9 cellular contexts compared by ENCODE assay signal in the genomic region with DNA sequence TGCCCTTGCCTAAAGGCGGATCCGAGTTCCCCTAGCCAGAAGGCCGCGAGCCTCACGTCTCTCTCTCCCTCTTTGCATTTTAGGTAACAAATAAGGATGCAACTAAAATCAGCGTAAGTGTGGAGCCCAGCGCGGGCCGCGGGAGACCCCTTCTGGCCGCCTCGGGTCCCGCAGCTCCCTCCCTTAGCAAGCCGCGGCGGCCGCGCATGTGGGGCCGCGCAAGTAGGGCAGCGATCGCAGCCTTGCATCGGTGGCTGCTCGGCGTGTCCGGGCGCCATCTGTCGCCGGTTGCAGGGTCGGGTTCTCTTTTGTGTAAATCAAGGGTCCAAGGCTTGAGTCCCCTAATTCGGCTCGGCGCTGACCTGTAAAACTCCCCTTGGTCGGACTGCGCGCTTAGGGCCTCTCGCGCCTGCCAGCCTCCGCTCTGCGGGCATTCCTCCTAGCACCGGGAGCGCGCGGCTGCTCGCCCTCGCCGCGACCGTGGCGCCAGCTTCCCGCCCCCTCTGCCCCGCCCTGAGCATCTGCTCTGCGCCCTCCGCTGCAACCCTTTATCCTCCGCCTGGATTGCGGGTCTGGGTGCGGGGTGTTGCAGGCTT. TPM values are rescaled to one million over a fixed set of nuclear protein-coding genes. Genes with fewer than 3 reads are reported as not detected.
DNase-seq lines count a peak whose midpoint lies in the region; ATAC-seq and TF ChIP-seq lines count a peak whose summit lies in the region.
"Had no signal": no experiment of that assay in that cellular context is flagged by ENCODE, and none has a peak within 500 bp of the region (broad histone marks: within the 10 kb centered on the region; RNA-seq: fewer than 3 reads in every experiment).

No MANE protein-coding gene starts in this region.

- POLR2A ChIA-PET in GM10248 (lab: Yijun Ruan, JAX), result no interaction called here

- H2AFZ ChIP-seq in OCI-LY3 (ENCODE audit: low read depth, low read length) (peak overlapping the region; percentile 59), parathyroid adenoma (peak overlapping the region; percentile 61)

- peak; percentile 62 for ATAC-seq in HG02973 (IDR thresholded peaks at IDR 0.05; ENCODE audit: unreplicated experiment)

- H3K4me1 ChIP-seq in OCI-LY3 (ENCODE audit: low read length) (no peaks in the 10 kb centered on the region), parathyroid adenoma (peaks cover 8% of the 10 kb centered on the region), tibial nerve (peaks cover 0 to 61% (median 7%) of the 10 kb centered on the region in 4 donors)

- no peak for TF ChIP-seq POLR2A in tibial nerve (IDR thresholded peaks at IDR 0.05)

- TF ChIP-seq EP300 in tibial nerve (IDR thresholded peaks at IDR 0.05), result no peak

- peak; percentile 81 for DNase-seq in GM10248 (ENCODE audit: extremely low spot score)
- peak; percentile 66 for DNase-seq in activated naive CD4-positive, alpha-beta T cell treated with Interleukin-2 at 50 U/mL for 16 hours
- peak; percentile 65 for DNase-seq in glomerular visceral epithelial cell (ENCODE audit: extremely low spot score)
- DNase-seq in tibial nerve (ENCODE audit: low spot score in 2 of 2), result peak in 1 of 2 donors; percentile 39
- DNase-seq in effector CD8-positive, alpha-beta T cell (lab: John Stamatoyannopoulos, UW), result no peak

- peak overlapping the region; percentile 71 for H3K4me3 ChIP-seq in OCI-LY3 (ENCODE audit: low read length)
- H3K4me3 ChIP-seq in parathyroid adenoma (ENCODE audit: low read depth, low read length), result no peak overlapping the region
- H3K4me3 ChIP-seq in tibial nerve, result peak overlapping the region in 2 of 4 donors; percentile 18 to 31

- TF ChIP-seq CTCF in GM10248 (IDR thresholded peaks at IDR 0.05; ENCODE audit: control extremely low read depth, extremely low read depth, low read depth, missing control alignments) (peak; percentile 69), OCI-LY3 (IDR thresholded peaks at IDR 0.05; ENCODE audit: low read depth, low read length) (peak; percentile 70), parathyroid adenoma (IDR thresholded peaks at IDR 0.05) (peak; percentile 77), tibial nerve (IDR thresholded peaks at IDR 0.05) (peak; percentile 40 to 67 (median 57))

- H3K9me3 ChIP-seq in OCI-LY3 (ENCODE audit: insufficient read depth, low read length) (no peaks in the 10 kb centered on the region), parathyroid adenoma (ENCODE audit: control insufficient read depth, low read length) (no peaks in the 10 kb centered on the region), tibial nerve (peaks cover 0 to 9% (median 0%) of the 10 kb centered on the region in 4 donors)

- WGBS in tibial nerve, 2 donors, result 0 to 1% methylated on average over 14 to 38 of the region's 57 CpGs

- H3K4me2 ChIP-seq in OCI-LY3 (ENCODE audit: low read length), result peak overlapping the region; percentile 64
- peak overlapping the region; percentile 62 for H3K4me2 ChIP-seq in parathyroid adenoma (ENCODE audit: low read length)

- H3K27me3 ChIP-seq in OCI-LY3 (ENCODE audit: low read depth, low read length) (no peaks in the 10 kb centered on the region), parathyroid adenoma (ENCODE audit: control insufficient read depth, insufficient read depth, low read length) (peaks cover 3% of the 10 kb centered on the region), tibial nerve (peaks cover 0 to 95% of the 10 kb centered on the region in 2 donors)

- H3K36me3 ChIP-seq in OCI-LY3 (replicated peaks; ENCODE audit: low read depth, low read length), result no peaks in the 10 kb centered on the region
- H3K36me3 ChIP-seq in parathyroid adenoma (ENCODE audit: control insufficient read depth, insufficient read depth, low read length), result no peaks in the 10 kb centered on the region
- no peaks in the 10 kb centered on the region for H3K36me3 ChIP-seq in tibial nerve

- no peaks in the 10 kb centered on the region for H3K79me2 ChIP-seq in OCI-LY3 (ENCODE audit: low read length)
- no peaks in the 10 kb centered on the region for H3K79me2 ChIP-seq in parathyroid adenoma

- H4K20me1 ChIP-seq in OCI-LY3 (ENCODE audit: insufficient read depth, low read length), result no peaks in the 10 kb centered on the region

- H3K27ac ChIP-seq in OCI-LY3 (ENCODE audit: low read length) (no peak overlapping the region), parathyroid adenoma (no peak overlapping the region), tibial nerve (no peak overlapping the region)

- H3K9ac ChIP-seq in OCI-LY3 (ENCODE audit: low read length) (peak overlapping the region; percentile 40), parathyroid adenoma (no peak overlapping the region)

- CTCF ChIA-PET in GM10248 (lab: Yijun Ruan, JAX), result interaction anchor here (1.0 to 1.3 kb wide), 2 partner anchors 10 to 18 kb away, joined by 5 to 6 read pairs; no protein-coding TSS in a partner anchor

RNA-seq across cellular contexts. Expression of a gene that starts 2.7 kb away (rescaled TPM):
- total RNA-seq in tibial nerve, result not detected
- total RNA-seq: lower leg skin had no signal
